In the genomic region with DNA sequence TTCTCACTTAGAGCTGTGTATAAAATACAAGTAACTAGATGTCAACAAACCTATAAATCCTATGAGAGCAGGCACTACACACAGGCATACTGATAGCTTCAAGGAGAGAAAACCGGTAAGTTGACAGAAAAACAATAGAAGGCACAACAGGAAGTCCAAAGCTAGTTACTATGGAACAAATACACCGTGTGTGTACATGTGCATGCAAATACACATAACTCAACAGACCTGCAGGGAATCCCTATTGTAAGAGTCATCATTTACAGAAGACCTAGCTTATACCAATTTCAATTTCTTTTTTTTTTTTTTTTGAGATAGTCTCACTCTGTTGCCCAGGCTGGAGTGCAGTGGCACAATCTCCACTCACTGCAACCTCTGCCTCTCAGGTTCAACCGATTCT, we compare ENCODE assay signal across 14 cellular contexts.
DNase-seq lines count a peak whose midpoint lies in the region; ATAC-seq and TF ChIP-seq lines count a peak whose summit lies in the region.
"Had no signal": no experiment of that assay in that cellular context is flagged by ENCODE, and none has a peak within 500 bp of the region (broad histone marks: within the 10 kb centered on the region; RNA-seq: fewer than 3 reads in every experiment).

No MANE protein-coding gene starts in this region.

- H3K4me3 ChIP-seq in MM.1S (ENCODE audit: low read length): no peak overlapping the region
- H3K4me3 ChIP-seq: GM23338, ovary, transverse colon had no signal

- H3K9me3 Mint-ChIP-seq in effector memory CD8-positive, alpha-beta T cell: no peaks in the 10 kb centered on the region
- no peaks in the 10 kb centered on the region for H3K9me3 Mint-ChIP-seq in stimulated activated effector memory CD8-positive, alpha-beta T cell treated with anti-CD3 and anti-CD28 coated beads, Interleukin-12 subunit alpha, Interleukin-12 subunit beta, amount 100 ng/mL, for 72 hours
- H3K9me3 Mint-ChIP-seq: GM23338 had no signal

- H2AFZ ChIP-seq in MM.1S (ENCODE audit: low read length): no peak overlapping the region
- H2AFZ ChIP-seq: GM23338 had no signal

- no peak for TF ChIP-seq CTCF in MM.1S (IDR thresholded peaks at IDR 0.05; ENCODE audit: low read length)

- H3K9me2 ChIP-seq in MM.1S (replicated peaks; ENCODE audit: insufficient read depth, low read length): no peaks in the 10 kb centered on the region

- no peak for DNase-seq in activated CD4-positive, CD25-positive, alpha-beta regulatory T cell treated with anti-CD3 and anti-CD28 coated beads, Interleukin-2, amount 50 U/mL, for 72 hours
- DNase-seq in NCI-H526 (lab: John Stamatoyannopoulos, UW) (peak; percentile 63 to 64), MM.1S (no peak), globus pallidus (ENCODE audit: low spot score) (no peak), head of caudate nucleus (no peak)
- no peak for DNase-seq in effector memory CD8-positive, alpha-beta T cell
- no peak for DNase-seq in stimulated activated effector memory CD8-positive, alpha-beta T cell treated with anti-CD3 and anti-CD28 coated beads, Interleukin-12 subunit alpha, Interleukin-12 subunit beta, amount 100 ng/mL, for 72 hours (ENCODE audit: low spot score in 2 of 2)
- DNase-seq: glutamatergic neuron; NK-92 treated with Interleukin-12 subunit alpha and Interleukin-12 subunit beta, amount 100 ng/mL, for 24 hours; ovary; stimulated activated CD4-positive, alpha-beta T cell treated with anti-CD3 and anti-CD28 coated beads, Interleukin-4, amount 100 ng/mL, for 24 hours; transverse colon had no signal

- peak overlapping the region; percentile 33 to 46 for H3K4me3 Mint-ChIP-seq in effector memory CD8-positive, alpha-beta T cell
- no peak overlapping the region for H3K4me3 Mint-ChIP-seq in stimulated activated effector memory CD8-positive, alpha-beta T cell treated with anti-CD3 and anti-CD28 coated beads, Interleukin-12 subunit alpha, Interleukin-12 subunit beta, amount 100 ng/mL, for 72 hours
- H3K4me3 Mint-ChIP-seq: GM23338 had no signal

- peaks cover 4% of the 10 kb centered on the region; the same call in 1 of the 2 replicates for H4K20me1 ChIP-seq in MM.1S (ENCODE audit: insufficient read depth, low read length)

- no peaks in the 10 kb centered on the region for H3F3A ChIP-seq in MM.1S (ENCODE audit: insufficient read depth, low read length)

- no peak overlapping the region for H3K27ac ChIP-seq in MM.1S (ENCODE audit: low read length)
- H3K27ac ChIP-seq: ovary, transverse colon had no signal

- H3K79me2 ChIP-seq in MM.1S (ENCODE audit: low read length): peaks cover 97% of the 10 kb centered on the region

- peak; percentile 53 to 77 for ATAC-seq in activated CD4-positive, CD25-positive, alpha-beta regulatory T cell treated with anti-CD3 and anti-CD28 coated beads, Interleukin-2, amount 50 U/mL, for 24 hours
- ATAC-seq in effector memory CD8-positive, alpha-beta T cell (replicated peaks): peak; percentile 61
- ATAC-seq in stimulated activated effector memory CD8-positive, alpha-beta T cell treated with anti-CD3 and anti-CD28 coated beads, Interleukin-12 subunit alpha, Interleukin-12 subunit beta, amount 100 ng/mL, for 72 hours: peak; percentile 70
- ATAC-seq: GM23338 had no signal

- intact Hi-C loops in head of caudate nucleus (cut with DNase I): no loop called here

- peaks cover 53 to 64% of the 10 kb centered on the region in 2 donors for H3K4me1 Mint-ChIP-seq in effector memory CD8-positive, alpha-beta T cell (ENCODE audit: low read depth in 2 of 2)
- H3K4me1 Mint-ChIP-seq in stimulated activated effector memory CD8-positive, alpha-beta T cell treated with anti-CD3 and anti-CD28 coated beads, Interleukin-12 subunit alpha, Interleukin-12 subunit beta, amount 100 ng/mL, for 72 hours: peaks cover 59% of the 10 kb centered on the region

- peaks cover 30% of the 10 kb centered on the region for H3K4me1 ChIP-seq in MM.1S (ENCODE audit: low read length)

- H3K9me3 ChIP-seq in MM.1S (replicated peaks; ENCODE audit: insufficient read depth, low read length): no peaks in the 10 kb centered on the region
- H3K9me3 ChIP-seq: ovary, transverse colon had no signal

- no peaks in the 10 kb centered on the region for H3K27me3 Mint-ChIP-seq in effector memory CD8-positive, alpha-beta T cell

- H3K36me3 ChIP-seq in MM.1S (replicated peaks; ENCODE audit: insufficient read depth, low read length): no peaks in the 10 kb centered on the region
- H3K36me3 ChIP-seq: ovary, transverse colon had no signal

- H3K27me3 ChIP-seq in MM.1S (replicated peaks; ENCODE audit: insufficient read depth, low read length): no peaks in the 10 kb centered on the region
- H3K27me3 ChIP-seq: ovary, transverse colon had no signal

- peak overlapping the region; percentile 16 to 67 for H3K27ac Mint-ChIP-seq in effector memory CD8-positive, alpha-beta T cell
- H3K27ac Mint-ChIP-seq in stimulated activated effector memory CD8-positive, alpha-beta T cell treated with anti-CD3 and anti-CD28 coated beads, Interleukin-12 subunit alpha, Interleukin-12 subunit beta, amount 100 ng/mL, for 72 hours: no peak overlapping the region
- H3K27ac Mint-ChIP-seq: GM23338 had no signal

- no peak overlapping the region for H3K4me2 ChIP-seq in MM.1S (ENCODE audit: low read depth, low read length)
- H3K4me2 ChIP-seq: GM23338 had no signal

- no peak overlapping the region for H3K9ac ChIP-seq in MM.1S (ENCODE audit: low read length)

- H3K36me3 Mint-ChIP-seq in effector memory CD8-positive, alpha-beta T cell (ENCODE audit: insufficient read depth): peaks cover 35% of the 10 kb centered on the region
- H3K36me3 Mint-ChIP-seq in stimulated activated effector memory CD8-positive, alpha-beta T cell treated with anti-CD3 and anti-CD28 coated beads, Interleukin-12 subunit alpha, Interleukin-12 subunit beta, amount 100 ng/mL, for 72 hours: no peaks in the 10 kb centered on the region

Comparison
In these comparisons a context has a peak if more than half of its experiments do, and no peak if none do; other contexts are left out.
1. DNase-seq: peak in NCI-H526 (2 of 2); none in activated CD4-positive, CD25-positive, alpha-beta regulatory T cell treated with anti-CD3 and anti-CD28 coated beads, Interleukin-2, amount 50 U/mL, for 72 hours (single experiment), effector memory CD8-positive, alpha-beta T cell (0 of 3), stimulated activated effector memory CD8-positive, alpha-beta T cell treated with anti-CD3 and anti-CD28 coated beads, Interleukin-12 subunit alpha, Interleukin-12 subunit beta, amount 100 ng/mL, for 72 hours (0 of 2), MM.1S (single experiment), globus pallidus (single experiment) and head of caudate nucleus (0 of 42).
2. Peak in every context shown above with its lines, with median percentiles within 50 percentile points of each other: ATAC-seq.